Comparison of ENCODE assay signal across 11 cellular contexts in the genomic region with DNA sequence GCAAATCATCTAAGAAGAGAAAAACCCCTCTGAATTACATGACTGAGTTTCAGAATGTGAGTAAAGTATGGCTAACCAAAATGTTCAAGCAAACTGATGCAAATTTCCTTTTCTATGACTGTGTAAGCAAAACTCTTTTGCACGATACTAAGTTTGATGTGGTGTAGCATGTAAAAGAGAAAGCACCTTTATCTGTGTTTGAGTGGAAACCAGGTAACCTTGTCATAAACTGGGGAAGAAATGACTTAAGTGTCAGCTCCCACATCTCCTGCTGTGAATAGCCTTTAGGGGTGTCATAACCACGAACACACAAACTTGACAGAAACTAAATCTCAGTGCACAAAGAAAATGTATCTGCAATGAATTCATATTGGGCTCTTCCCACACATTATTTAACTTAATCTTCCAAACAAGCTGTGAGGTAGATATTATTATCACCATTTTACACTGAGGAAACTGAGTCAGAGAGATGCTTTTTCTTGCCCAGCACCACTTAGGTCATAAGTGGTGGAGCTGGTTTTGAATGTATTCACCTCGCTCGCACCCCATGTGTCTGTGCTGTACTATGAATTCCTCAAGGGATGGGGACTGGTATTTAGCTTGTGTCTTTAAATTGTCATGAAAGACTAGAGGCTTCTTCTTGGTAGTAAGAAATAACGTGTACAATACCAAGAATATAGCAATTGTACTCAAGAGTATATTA. TPM values are rescaled to one million over a fixed set of nuclear protein-coding genes. Genes with fewer than 3 reads are reported as not detected.
DNase-seq lines count a peak whose midpoint lies in the region; ATAC-seq lines count a peak whose summit lies in the region.
"Had no signal": no experiment of that assay in that cellular context is flagged by ENCODE, and none has a peak within 500 bp of the region (broad histone marks: within the 10 kb centered on the region; RNA-seq: fewer than 3 reads in every experiment).

No MANE protein-coding gene starts in this region.

- peak; percentile 18 for DNase-seq in stimulated activated CD4-positive, alpha-beta T cell treated with anti-CD3 and anti-CD28 coated beads, Interleukin-12 subunit alpha, Interleukin-12 subunit beta, amount 100 ng/mL, for 4 hours
- no peak for DNase-seq in stimulated activated CD4-positive, alpha-beta T cell treated with anti-CD3 and anti-CD28 coated beads, Interleukin-4, amount 100 ng/mL, for 4 hours
- DNase-seq in activated CD4-positive, alpha-beta memory T cell treated with anti-CD3 and anti-CD28 coated beads for 36 hours: peak; percentile 27
- DNase-seq in NCI-H2171 treated with DMSO at 0.1 percent for 48 hours (lab: John Stamatoyannopoulos, UW) (no peak), NCI-H82 treated with DMSO at 0.1 percent for 48 hours (lab: John Stamatoyannopoulos, UW; ENCODE audit: unreplicated experiment) (no peak), islet precursor cell (no peak)
- DNase-seq: DND-41, NCI-H146 had no signal

- POLR2A ChIA-PET in activated CD4-positive, alpha-beta memory T cell treated with anti-CD3 and anti-CD28 coated beads for 36 hours (lab: Charles Lee): interaction anchor here (0.7 to 2.7 kb wide), 18 partner anchors 8 to 156 kb away, joined by 3 to 32 read pairs (median 4); no protein-coding TSS in a partner anchor

- peaks cover 2% of the 10 kb centered on the region for H3K27me3 Mint-ChIP-seq in activated CD4-positive, alpha-beta memory T cell treated with anti-CD3 and anti-CD28 coated beads for 36 hours
- no peaks in the 10 kb centered on the region for H3K27me3 Mint-ChIP-seq in stimulated activated naive CD8-positive, alpha-beta T cell treated with anti-CD3 and anti-CD28 coated beads, Interleukin-15, Interleukin-2, amounts not matched to agents 100 ng/mL and 50 ng/mL, for 24 hours

- peaks cover 51% of the 10 kb centered on the region for H3K4me1 Mint-ChIP-seq in activated CD4-positive, alpha-beta memory T cell treated with anti-CD3 and anti-CD28 coated beads for 36 hours (ENCODE audit: low read depth)
- peaks cover 66% of the 10 kb centered on the region for H3K4me1 Mint-ChIP-seq in stimulated activated naive CD8-positive, alpha-beta T cell treated with anti-CD3 and anti-CD28 coated beads, Interleukin-15, Interleukin-2, amounts not matched to agents 100 ng/mL and 50 ng/mL, for 24 hours (ENCODE audit: low read depth)

- peaks cover 50% of the 10 kb centered on the region for H3K36me3 Mint-ChIP-seq in activated CD4-positive, alpha-beta memory T cell treated with anti-CD3 and anti-CD28 coated beads for 36 hours
- peaks cover 32% of the 10 kb centered on the region for H3K36me3 Mint-ChIP-seq in stimulated activated naive CD8-positive, alpha-beta T cell treated with anti-CD3 and anti-CD28 coated beads, Interleukin-15, Interleukin-2, amounts not matched to agents 100 ng/mL and 50 ng/mL, for 24 hours (ENCODE audit: low read depth)

- no peak overlapping the region for H3K4me3 Mint-ChIP-seq in activated CD4-positive, alpha-beta memory T cell treated with anti-CD3 and anti-CD28 coated beads for 36 hours
- peak overlapping the region; percentile 5 for H3K4me3 Mint-ChIP-seq in stimulated activated naive CD8-positive, alpha-beta T cell treated with anti-CD3 and anti-CD28 coated beads, Interleukin-15, Interleukin-2, amounts not matched to agents 100 ng/mL and 50 ng/mL, for 24 hours

- CTCF ChIA-PET in activated CD4-positive, alpha-beta memory T cell treated with anti-CD3 and anti-CD28 coated beads for 36 hours (lab: Charles Lee): interaction anchor here (1.0 to 2.2 kb wide), 9 partner anchors 9 to 225 kb away, joined by 3 to 10 read pairs (median 3); a partner anchor contains a TSS

- H3K9me3 Mint-ChIP-seq in activated CD4-positive, alpha-beta memory T cell treated with anti-CD3 and anti-CD28 coated beads for 36 hours: peaks cover 33% of the 10 kb centered on the region
- peaks cover 53% of the 10 kb centered on the region for H3K9me3 Mint-ChIP-seq in stimulated activated naive CD8-positive, alpha-beta T cell treated with anti-CD3 and anti-CD28 coated beads, Interleukin-15, Interleukin-2, amounts not matched to agents 100 ng/mL and 50 ng/mL, for 24 hours

- H3K27ac Mint-ChIP-seq in activated CD4-positive, alpha-beta memory T cell treated with anti-CD3 and anti-CD28 coated beads for 36 hours: peak overlapping the region; percentile 75
- H3K27ac Mint-ChIP-seq in stimulated activated naive CD8-positive, alpha-beta T cell treated with anti-CD3 and anti-CD28 coated beads, Interleukin-15, Interleukin-2, amounts not matched to agents 100 ng/mL and 50 ng/mL, for 24 hours: peak overlapping the region; percentile 77

- ATAC-seq in HG02798 (IDR thresholded peaks at IDR 0.05; ENCODE audit: poor library complexity, unreplicated experiment): peak; percentile 86
- ATAC-seq: SK-N-SH treated with all-trans-retinoic acid at 6 μM for 48 hours had no signal

- intact Hi-C loops in activated CD4-positive, alpha-beta memory T cell treated with anti-CD3 and anti-CD28 coated beads for 36 hours (cut with micrococcal nuclease): loop anchor here (1.0 to 5.0 kb wide), 14 partner anchors 12 to 410 kb away; a partner anchor contains a TSS

RNA-seq across cellular contexts. Expression of a gene that starts 32.9 kb away (rescaled TPM):
- 10 to 100 TPM; 86.9 to 90.7 TPM for total RNA-seq in activated CD4-positive, alpha-beta memory T cell treated with anti-CD3 and anti-CD28 coated beads for 36 hours

Comparison
In these comparisons a context has a peak if more than half of its experiments do, and no peak if none do; other contexts are left out.
1. DNase-seq: peak in stimulated activated CD4-positive, alpha-beta T cell treated with anti-CD3 and anti-CD28 coated beads, Interleukin-12 subunit alpha, Interleukin-12 subunit beta, amount 100 ng/mL, for 4 hours (single experiment) and activated CD4-positive, alpha-beta memory T cell treated with anti-CD3 and anti-CD28 coated beads for 36 hours (single experiment); none in stimulated activated CD4-positive, alpha-beta T cell treated with anti-CD3 and anti-CD28 coated beads, Interleukin-4, amount 100 ng/mL, for 4 hours (0 of 2), NCI-H2171 treated with DMSO at 0.1 percent for 48 hours (single experiment), NCI-H82 treated with DMSO at 0.1 percent for 48 hours (single experiment) and islet precursor cell (single experiment).